13 cellular contexts compared by ENCODE assay signal in genomic region chrX:96682516-96682915, GRCh38.
"Had no signal": no experiment of that assay in that cellular context is flagged by ENCODE, and none has a peak within 500 bp of the region (broad histone marks: within the 10 kb centered on the region; RNA-seq: fewer than 3 reads in every experiment).

No MANE protein-coding gene starts in this region.

- H3K4me3 Mint-ChIP-seq: activated B cell treated with CpG ODN at 0.5 μM for 24 hours, endodermal cell had no signal

- DNase-seq: activated B cell treated with CpG ODN at 0.5 μM for 24 hours; activated CD4-positive, alpha-beta T cell treated with anti-CD3 and anti-CD28 coated beads, Interleukin-2, amount 50 U/mL, for 48 hours; activated CD8-positive, alpha-beta memory T cell treated with anti-CD3 and anti-CD28 coated beads, Interleukin-2, amount 50 U/mL, for 4 hours; aorta; dermis blood vessel endothelial cell; endodermal cell; head of caudate nucleus; pancreas; sigmoid colon; stimulated activated CD4-positive, alpha-beta T cell treated with anti-CD3 and anti-CD28 coated beads, Interleukin-1b, Interleukin-23, amount 100 ng/mL, for 48 hours; stimulated activated naive CD8-positive, alpha-beta T cell treated with anti-CD3 and anti-CD28 coated beads, Interleukin-15, amount 100 ng/mL, for 72 hours; upper lobe of left lung had no signal

- H3K36me3 ChIP-seq: breast epithelium, pancreas, sigmoid colon, upper lobe of left lung had no signal

- H3K4me1 ChIP-seq: breast epithelium, pancreas had no signal

- H3K27ac ChIP-seq: breast epithelium, pancreas, sigmoid colon, upper lobe of left lung had no signal

- H3K9me3 Mint-ChIP-seq: activated B cell treated with CpG ODN at 0.5 μM for 24 hours; endodermal cell; stimulated activated naive CD8-positive, alpha-beta T cell treated with anti-CD3 and anti-CD28 coated beads, Interleukin-15, amount 100 ng/mL, for 72 hours had no signal

- H3K27me3 Mint-ChIP-seq: activated B cell treated with CpG ODN at 0.5 μM for 24 hours; stimulated activated naive CD8-positive, alpha-beta T cell treated with anti-CD3 and anti-CD28 coated beads, Interleukin-15, amount 100 ng/mL, for 72 hours had no signal

- H3K9me3 ChIP-seq: breast epithelium, pancreas, sigmoid colon, upper lobe of left lung had no signal

- H3K27ac Mint-ChIP-seq: activated B cell treated with CpG ODN at 0.5 μM for 24 hours; endodermal cell; stimulated activated naive CD8-positive, alpha-beta T cell treated with anti-CD3 and anti-CD28 coated beads, Interleukin-15, amount 100 ng/mL, for 72 hours had no signal

- H3K4me3 ChIP-seq: breast epithelium, pancreas, sigmoid colon, upper lobe of left lung had no signal

- H3K27me3 ChIP-seq: sigmoid colon had no signal

- ATAC-seq: pancreas; stimulated activated naive CD8-positive, alpha-beta T cell treated with anti-CD3 and anti-CD28 coated beads, Interleukin-15, amount 100 ng/mL, for 72 hours had no signal
